ENCODE assay signal across 12 cellular contexts in the genomic region with DNA sequence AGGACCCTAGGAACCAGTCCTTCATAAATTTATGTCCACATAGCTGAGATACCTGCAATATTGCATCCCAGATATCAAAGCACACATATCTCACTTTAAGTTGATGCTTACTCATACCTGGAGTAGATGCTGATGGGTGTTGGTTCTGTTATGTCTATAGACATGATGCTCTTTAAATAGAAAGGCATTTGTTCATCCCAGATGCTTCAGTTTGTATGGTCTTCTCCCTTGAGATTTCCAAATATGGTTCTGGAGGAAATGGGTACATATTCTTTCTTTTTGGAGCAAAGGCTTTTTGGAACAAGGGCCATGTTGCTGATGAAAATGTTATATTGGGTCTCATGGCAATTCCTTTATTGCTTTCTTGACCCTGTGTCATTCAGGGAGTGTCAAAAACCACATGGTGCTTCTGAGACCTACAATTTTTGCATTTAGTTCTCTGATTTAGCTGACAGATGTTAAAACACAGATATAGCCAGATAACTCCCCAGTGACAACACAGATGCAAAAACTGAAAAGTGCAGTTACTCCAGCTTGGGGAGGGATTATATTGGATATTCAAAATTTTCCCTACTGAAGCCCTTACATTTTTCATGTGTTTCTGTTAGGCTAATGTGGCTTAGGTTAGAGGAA.
DNase-seq lines count a peak whose midpoint lies in the region; ATAC-seq lines count a peak whose summit lies in the region.
"Had no signal": no experiment of that assay in that cellular context is flagged by ENCODE, and none has a peak within 500 bp of the region (broad histone marks: within the 10 kb centered on the region; RNA-seq: fewer than 3 reads in every experiment).

No MANE protein-coding gene starts in this region.

- peak; percentile 47 for ATAC-seq in GM21825 (IDR thresholded peaks at IDR 0.05; ENCODE audit: unreplicated experiment)
- peak; percentile 66 for ATAC-seq in HG03378 (IDR thresholded peaks at IDR 0.05; ENCODE audit: unreplicated experiment)
- ATAC-seq in stimulated activated effector memory CD8-positive, alpha-beta T cell treated with anti-CD3 and anti-CD28 coated beads, Interleukin-12 subunit alpha, Interleukin-12 subunit beta, amount 100 ng/mL, for 72 hours, result peak; percentile 78

- in situ Hi-C loops in KBM-7 (cut with MboI; ENCODE audit: low pct_unique_long_range_greater_than_20kb, low sequenced_read_pairs), result no loop called here

- no peaks in the 10 kb centered on the region for H3K36me3 Mint-ChIP-seq in activated T-cell treated with anti-CD3 and anti-CD28 coated beads, Interleukin-2, amount 50 U/mL, for 24 hours (ENCODE audit: low read depth)
- no peaks in the 10 kb centered on the region for H3K36me3 Mint-ChIP-seq in stimulated activated effector memory CD8-positive, alpha-beta T cell treated with anti-CD3 and anti-CD28 coated beads, Interleukin-12 subunit alpha, Interleukin-12 subunit beta, amount 100 ng/mL, for 72 hours

- H3K9me3 Mint-ChIP-seq in activated T-cell treated with anti-CD3 and anti-CD28 coated beads, Interleukin-2, amount 50 U/mL, for 24 hours, result no peaks in the 10 kb centered on the region
- H3K9me3 Mint-ChIP-seq in stimulated activated effector memory CD8-positive, alpha-beta T cell treated with anti-CD3 and anti-CD28 coated beads, Interleukin-12 subunit alpha, Interleukin-12 subunit beta, amount 100 ng/mL, for 72 hours, result no peaks in the 10 kb centered on the region

- no peak overlapping the region for H3K4me3 Mint-ChIP-seq in activated T-cell treated with anti-CD3 and anti-CD28 coated beads, Interleukin-2, amount 50 U/mL, for 24 hours
- H3K4me3 Mint-ChIP-seq in stimulated activated effector memory CD8-positive, alpha-beta T cell treated with anti-CD3 and anti-CD28 coated beads, Interleukin-12 subunit alpha, Interleukin-12 subunit beta, amount 100 ng/mL, for 72 hours, result peak overlapping the region; percentile 44

- H3K27ac Mint-ChIP-seq in activated T-cell treated with anti-CD3 and anti-CD28 coated beads, Interleukin-2, amount 50 U/mL, for 24 hours, result peak overlapping the region; percentile 53
- H3K27ac Mint-ChIP-seq in stimulated activated effector memory CD8-positive, alpha-beta T cell treated with anti-CD3 and anti-CD28 coated beads, Interleukin-12 subunit alpha, Interleukin-12 subunit beta, amount 100 ng/mL, for 72 hours, result peak overlapping the region; percentile 38

- H3K4me1 Mint-ChIP-seq in activated T-cell treated with anti-CD3 and anti-CD28 coated beads, Interleukin-2, amount 50 U/mL, for 24 hours (ENCODE audit: low read depth), result peaks cover 87% of the 10 kb centered on the region
- peaks cover 82% of the 10 kb centered on the region for H3K4me1 Mint-ChIP-seq in stimulated activated effector memory CD8-positive, alpha-beta T cell treated with anti-CD3 and anti-CD28 coated beads, Interleukin-12 subunit alpha, Interleukin-12 subunit beta, amount 100 ng/mL, for 72 hours

- DNase-seq in activated T-cell treated with anti-CD3 and anti-CD28 coated beads, Interleukin-2, amount 50 U/mL, for 24 hours, result no peak
- DNase-seq in activated T-cell treated with anti-CD3 and anti-CD28 coated beads for 4 hours (no peak), KBM-7 (no peak), HK-2 (ENCODE audit: unreplicated experiment) (no peak), NCI-H2081 treated with DMSO at 0.1 percent for 48 hours (lab: John Stamatoyannopoulos, UW) (no peak)
- no peak for DNase-seq in stimulated activated effector memory CD8-positive, alpha-beta T cell treated with anti-CD3 and anti-CD28 coated beads, Interleukin-12 subunit alpha, Interleukin-12 subunit beta, amount 100 ng/mL, for 72 hours (ENCODE audit: low spot score in 2 of 2)
- DNase-seq: activated CD4-positive, alpha-beta T cell treated with anti-CD3 and anti-CD28 coated beads for 4 hours; NCI-H1092 treated with DMSO at 0.1 percent for 48 hours; NK-92 treated with Interleukin-12 subunit alpha and Interleukin-12 subunit beta, amount 100 ng/mL, for 24 hours; ovary had no signal

- H3K27me3 Mint-ChIP-seq in activated T-cell treated with anti-CD3 and anti-CD28 coated beads, Interleukin-2, amount 50 U/mL, for 24 hours, result peaks cover 35% of the 10 kb centered on the region
